ENCODE assay signal across 27 cellular contexts in the genomic region with DNA sequence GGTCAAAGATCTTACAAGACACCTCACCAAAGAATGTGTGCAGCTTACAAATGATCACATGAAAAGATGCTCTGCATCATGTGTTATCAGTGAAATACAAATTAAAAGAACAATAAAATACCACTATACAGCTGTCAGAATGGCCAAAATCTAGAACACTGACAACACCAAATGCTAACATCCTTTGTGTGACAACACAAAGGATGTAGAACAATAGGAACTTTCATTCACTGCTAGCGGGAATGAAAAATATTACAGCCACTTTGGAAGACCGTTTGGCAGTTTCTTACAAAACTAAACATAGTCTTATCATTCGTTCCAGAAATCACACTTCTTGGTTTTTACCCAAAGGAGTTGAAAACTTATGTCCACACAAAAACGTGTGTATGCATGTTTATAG. TPM values are rescaled to one million over a fixed set of nuclear protein-coding genes. Genes with fewer than 3 reads are reported as not detected.
"Had no signal": no experiment of that assay in that cellular context is flagged by ENCODE, and none has a peak within 500 bp of the region (broad histone marks: within the 10 kb centered on the region; RNA-seq: fewer than 3 reads in every experiment).

No MANE protein-coding gene starts in this region.

- H3K27ac ChIP-seq: epithelial cell of prostate, esophagus squamous epithelium, gastrocnemius medialis, hepatocyte, pancreas, psoas muscle, thyroid gland, upper lobe of left lung, vagina, VCaP had no signal

- DNase-seq: activated CD4-positive, alpha-beta T cell treated with anti-CD3 and anti-CD28 coated beads for 4 hours; activated CD4-positive, alpha-beta T cell treated with anti-CD3 and anti-CD28 coated beads, Interleukin-2, amount 50 U/mL, for 4 hours; activated gamma-delta T cell; activated naive CD4-positive, alpha-beta T cell treated with anti-CD3 and anti-CD28 coated beads, Interleukin-2, amount 10 ng/mL, durations not matched to agents 7 days and 5 days; amniotic stem cell; central memory CD4-positive, alpha-beta T cell; effector CD4-positive, alpha-beta T cell; esophagus squamous epithelium; gastrocnemius medialis; naive thymus-derived CD8-positive, alpha-beta T cell; nucleus accumbens; pancreas; psoas muscle; right cardiac atrium; stimulated activated CD4-positive, alpha-beta T cell treated with anti-CD3 and anti-CD28 coated beads, Interleukin-2, amount 100 ng/mL, for 48 hours; stimulated activated naive CD8-positive, alpha-beta T cell treated with anti-CD3 and anti-CD28 coated beads, Interleukin-15, Interleukin-2, amounts not matched to agents 100 U/mL and 50 U/mL, for 24 hours; T-helper 9 cell; thyroid gland; upper lobe of left lung had no signal

- H3K4me3 ChIP-seq: esophagus squamous epithelium, gastrocnemius medialis, hepatocyte, pancreas, psoas muscle, thyroid gland, upper lobe of left lung, vagina had no signal

- ATAC-seq: gastrocnemius medialis; naive thymus-derived CD8-positive, alpha-beta T cell; pancreas; psoas muscle; stimulated activated naive CD8-positive, alpha-beta T cell treated with anti-CD3 and anti-CD28 coated beads, Interleukin-15, Interleukin-2, amounts not matched to agents 100 U/mL and 50 U/mL, for 24 hours had no signal

- H3K4me3 Mint-ChIP-seq: activated naive CD4-positive, alpha-beta T cell treated with anti-CD3 and anti-CD28 coated beads, Interleukin-2, amount 10 ng/mL, durations not matched to agents 7 days and 5 days; dendritic cell treated with granulocyte-macrophage colony-stimulating factor and Interleukin-4, amounts not matched to agents 40 ng/mL and 50 ng/mL, for 4 days; memory B cell; neural crest cell; T-helper 1 cell treated with Interleukin-12 subunit alpha and Interleukin-12 subunit beta and Interleukin-4 antibody, amounts not matched to agents 30 μg/mL and 1 μg/mL, for 36 hours had no signal

- H3K36me3 ChIP-seq: esophagus squamous epithelium, gastrocnemius medialis, pancreas, thyroid gland, upper lobe of left lung, vagina had no signal

- H3K27me3 ChIP-seq: esophagus squamous epithelium, gastrocnemius medialis, hepatocyte, thyroid gland, upper lobe of left lung, vagina had no signal

- H3K27ac Mint-ChIP-seq: activated naive CD4-positive, alpha-beta T cell treated with anti-CD3 and anti-CD28 coated beads, Interleukin-2, amount 10 ng/mL, durations not matched to agents 7 days and 5 days; dendritic cell treated with granulocyte-macrophage colony-stimulating factor and Interleukin-4, amounts not matched to agents 40 ng/mL and 50 ng/mL, for 4 days; memory B cell; T-helper 1 cell treated with Interleukin-12 subunit alpha and Interleukin-12 subunit beta and Interleukin-4 antibody, amounts not matched to agents 30 μg/mL and 1 μg/mL, for 36 hours had no signal

- H3K4me1 ChIP-seq: esophagus squamous epithelium, gastrocnemius medialis, pancreas, psoas muscle, thyroid gland, upper lobe of left lung, vagina had no signal

- H3K9me3 ChIP-seq: esophagus squamous epithelium, gastrocnemius medialis, pancreas, psoas muscle, thyroid gland, upper lobe of left lung, vagina had no signal

- H3K9me3 Mint-ChIP-seq: neural crest cell had no signal

- H3K27me3 Mint-ChIP-seq: activated naive CD4-positive, alpha-beta T cell treated with anti-CD3 and anti-CD28 coated beads, Interleukin-2, amount 10 ng/mL, durations not matched to agents 7 days and 5 days; dendritic cell treated with granulocyte-macrophage colony-stimulating factor and Interleukin-4, amounts not matched to agents 40 ng/mL and 50 ng/mL, for 4 days; memory B cell; naive thymus-derived CD8-positive, alpha-beta T cell had no signal

RNA-seq across cellular contexts. Expression of a gene that starts 20.6 kb away (rescaled TPM):
- total RNA-seq: neural crest cell had no signal
- polyA plus RNA-seq: hepatocyte had no signal
